ENCODE assay signal across 3 cellular contexts in genomic region chr7:73795188-73795587, GRCh38.
TF ChIP-seq lines count a peak whose summit lies in the region.

No MANE protein-coding gene starts in this region.

TF ChIP-seq in HEK293, 187 proteins besides CTCF, POLR2A, EP300 and RAD21:
- peak; percentile 71 for TF ChIP-seq ZNF580 (tag by site-specific recombination; IDR thresholded peaks at IDR 0.05)
- TF ChIP-seq ZNF146 (tag by site-specific recombination; IDR thresholded peaks at IDR 0.05) = peak; percentile 87

TF ChIP-seq in K562, 482 proteins besides CTCF, POLR2A, EP300 and RAD21:
- TF ChIP-seq RBM25 (IDR thresholded peaks at IDR 0.05; ENCODE audit: low read depth, low read length, severe bottlenecking) (peak; percentile 57), CHD4 (IDR thresholded peaks at IDR 0.05; ENCODE audit: insufficient read depth, insufficient replicate concordance, low read depth, low read length, poor library complexity, severe bottlenecking) (peak; percentile 50), ADNP (tag; IDR thresholded peaks at IDR 0.05) (peak; percentile 38; the same call in 1 of the 2 replicates), GATA2 (CRISPR knock-in tag; IDR thresholded peaks at IDR 0.05) (peak; percentile 39; the same call in 1 of the 2 replicates), HDAC1 (IDR thresholded peaks at IDR 0.05) (0 out of 4 replicates have a peak, but pooled peaks of 1 of the 2 experiments have one; percentile 68), ZNF146 (CRISPR knock-in tag; IDR thresholded peaks at IDR 0.05; ENCODE audit: unreplicated experiment) (peak; percentile 99), ZNF512 (tag; IDR thresholded peaks at IDR 0.05) (peak; percentile 51; the same call in 1 of the 2 replicates), KDM1A (IDR thresholded peaks at IDR 0.05) (peak; percentile 66 to 72), BCOR (IDR thresholded peaks at IDR 0.05) (peak; percentile 86)

TF ChIP-seq in H1, 55 proteins besides CTCF, POLR2A, EP300 and RAD21:
- TF ChIP-seq KDM1A (IDR thresholded peaks at IDR 0.05; ENCODE audit: borderline replicate concordance, low read length) = peak; percentile 75; the same call in 1 of the 2 replicates
